ENCODE assay signal across 8 cellular contexts in genomic region chr1:40041466-40041838, GRCh38. TPM values are rescaled to one million over a fixed set of nuclear protein-coding genes. Genes with fewer than 3 reads are reported as not detected.
DNase-seq lines count a peak whose midpoint lies in the region; ATAC-seq, FAIRE-seq and TF ChIP-seq lines count a peak whose summit lies in the region.

No MANE protein-coding gene starts in this region.

- H3K4ac ChIP-seq in IMR-90 (ENCODE audit: low read depth, low read length): peak overlapping the region; percentile 82

- no peak overlapping the region for H2BK20ac ChIP-seq in IMR-90 (ENCODE audit: low read depth, low read length)

- no peaks in the 10 kb centered on the region for H3K9me3 ChIP-seq in IMR-90 (ENCODE audit: control insufficient read depth, insufficient read depth, low read length)
- no peaks in the 10 kb centered on the region for H3K9me3 ChIP-seq in mucosa of stomach (ENCODE audit: control insufficient read depth, low read length)

- H3K36me3 ChIP-seq in IMR-90 (ENCODE audit: control insufficient read depth, insufficient read depth, low read length) (peaks cover 6% of the 10 kb centered on the region), bronchial epithelial cell (ENCODE audit: control insufficient read depth, insufficient read depth, low read length) (peaks cover 3% of the 10 kb centered on the region), mucosa of stomach (ENCODE audit: control insufficient read depth, insufficient read depth, low read length) (no peaks in the 10 kb centered on the region)

- POLR2A ChIA-PET in IMR-90 (lab: Charles Lee; ENCODE audit: unreplicated experiment): no interaction called here

- CTCF ChIA-PET in IMR-90 (lab: Yijun Ruan, JAX): no interaction called here

- H3K4me2 ChIP-seq in IMR-90 (ENCODE audit: low read depth, low read length): peak overlapping the region; percentile 96

- H4K20me1 ChIP-seq in IMR-90 (ENCODE audit: insufficient read depth, low read length): peaks cover 55% of the 10 kb centered on the region

- H2BK5ac ChIP-seq in IMR-90 (ENCODE audit: low read depth, low read length, poor library complexity, severe bottlenecking): peak overlapping the region; percentile 86

- peak overlapping the region; percentile 84 to 99 for H4K8ac ChIP-seq in IMR-90 (ENCODE audit: low read depth in 2 of 2, low read length in 2 of 2)

- in situ Hi-C loops in IMR-90 (cut with MboI; ENCODE audit: low sequenced_read_pairs): no loop called here

- peaks cover 13% of the 10 kb centered on the region for H3K9me1 ChIP-seq in IMR-90 (ENCODE audit: insufficient read depth, low read length)

- peak overlapping the region; percentile 96 for H2AK5ac ChIP-seq in IMR-90 (ENCODE audit: low read depth, low read length)

- H3K18ac ChIP-seq in IMR-90 (ENCODE audit: low read depth, low read length): no peak overlapping the region

- WGBS in IMR-90 (ENCODE audit: extremely low coverage in 2 of 2, insufficient read length in 1 of 2), 2 experiments: 0% methylated on average over 2 of the region's 5 CpGs; no CpG with 5 or more reads in 1 of the 2 experiments

- peak overlapping the region; percentile 80 for H3K23ac ChIP-seq in IMR-90 (ENCODE audit: low read depth, low read length)

- H2AK9ac ChIP-seq in IMR-90 (replicated peaks; ENCODE audit: low read depth, low read length, poor library complexity): peak overlapping the region; percentile 98

- peak overlapping the region; percentile 78; the same call in 1 of the 2 replicates for H4K91ac ChIP-seq in IMR-90 (ENCODE audit: insufficient read depth, low read depth, low read length)

- FAIRE-seq in bronchial epithelial cell (lab: Jason Lieb, UNC) (no peak), GM12891 (lab: Jason Lieb, UNC) (no peak)

- peak overlapping the region; percentile 80 for H3K4me3 ChIP-seq in IMR-90 (ENCODE audit: insufficient read depth, low read depth, low read length)
- H3K4me3 ChIP-seq in bronchial epithelial cell (ENCODE audit: low read depth, low read length): peak overlapping the region; percentile 77
- peak overlapping the region; percentile 96 for H3K4me3 ChIP-seq in mucosa of stomach (ENCODE audit: low read length)

- TF ChIP-seq POLR2A in IMR-90 (IDR thresholded peaks at IDR 0.05; ENCODE audit: low read depth, low read length) (no peak), GM12891 (IDR thresholded peaks at IDR 0.05; ENCODE audit: low read depth, low read length) (no peak)

- H2BK120ac ChIP-seq in IMR-90 (ENCODE audit: low read depth, low read length): 0 out of 2 replicates have a peak overlapping the region, but pooled peaks have one; percentile 11

- TF ChIP-seq CTCF in 22Rv1 (IDR thresholded peaks at IDR 0.05) (no peak), IMR-90 (conservative IDR thresholded peaks at IDR 0.05; ENCODE audit: low read depth, low read length) (no peak), bronchial epithelial cell (IDR thresholded peaks at IDR 0.05; ENCODE audit: insufficient read depth, low read length, severe bottlenecking) (no peak)

- H3K27me3 ChIP-seq in IMR-90 (ENCODE audit: control insufficient read depth, insufficient read depth, low read length): no peaks in the 10 kb centered on the region
- no peaks in the 10 kb centered on the region for H3K27me3 ChIP-seq in bronchial epithelial cell (ENCODE audit: control insufficient read depth, insufficient read depth, low read length)
- H3K27me3 ChIP-seq in mucosa of stomach (ENCODE audit: control insufficient read depth, insufficient read depth, low read length): no peaks in the 10 kb centered on the region

- DNase-seq in IMR-90: no peak
- DNase-seq in bronchial epithelial cell (ENCODE audit: low read depth): no peak
- no peak for DNase-seq in NCI-H2081 treated with DMSO at 0.1 percent for 48 hours (lab: John Stamatoyannopoulos, UW)
- DNase-seq in GM12891 (ENCODE audit: insufficient read length, low spot score): no peak
- no peak for DNase-seq in LoVo (ENCODE audit: low spot score)

- peak overlapping the region; percentile 94 for H3K27ac ChIP-seq in 22Rv1
- peak overlapping the region; percentile 89 for H3K27ac ChIP-seq in IMR-90 (ENCODE audit: insufficient read depth, low read length)

- intact Hi-C loops in IMR-90 (cut with micrococcal nuclease): no loop called here

- H3K79me1 ChIP-seq in IMR-90 (ENCODE audit: low read depth in 1 of 2, low read length in 2 of 2): peaks cover 0 to 23% of the 10 kb centered on the region in 2 experiments; a peak in 2 of 4 replicates

- no peak for TF ChIP-seq RAD21 in IMR-90 (IDR thresholded peaks at IDR 0.05; ENCODE audit: low read length)

- H2BK15ac ChIP-seq in IMR-90 (ENCODE audit: low read depth, low read length): no peak overlapping the region; the same call in 1 of the 3 replicates

- dilution Hi-C loops in IMR-90 (cut with HindIII; ENCODE audit: low sequenced_read_pairs, unreplicated experiment): no loop called here

- no peak overlapping the region for H2AFZ ChIP-seq in IMR-90 (replicated peaks; ENCODE audit: low read length, poor library complexity)

- H3K9ac ChIP-seq in IMR-90 (ENCODE audit: low read depth, low read length) (peak overlapping the region; percentile 98), mucosa of stomach (ENCODE audit: low read length) (peak overlapping the region; percentile 86)

- H4K5ac ChIP-seq in IMR-90 (ENCODE audit: low read depth, low read length): no peak overlapping the region

- BruUV-seq in IMR-90 (replicated peaks; lab: Mats Ljungman, UMichigan): no TSS peak

- peak overlapping the region; percentile 97 for H3K14ac ChIP-seq in IMR-90 (replicated peaks; ENCODE audit: low read depth, low read length)

- H3K56ac ChIP-seq in IMR-90 (ENCODE audit: extremely low read depth, insufficient read depth, low read length): peak overlapping the region; percentile 84; the same call in 1 of the 2 replicates

- H3K4me1 ChIP-seq in IMR-90 (ENCODE audit: control insufficient read depth, insufficient read depth, low read length) (peaks cover 8% of the 10 kb centered on the region), mucosa of stomach (ENCODE audit: control insufficient read depth, insufficient read depth, low read length) (peaks cover 29% of the 10 kb centered on the region)

- ATAC-seq in IMR-90 (ENCODE audit: low read depth): no peak
- no peak for ATAC-seq in HG03469 (IDR thresholded peaks at IDR 0.05; ENCODE audit: unreplicated experiment)

TF ChIP-seq in IMR-90, 13 proteins besides CTCF, POLR2A, EP300 and RAD21 (continues in another document):
- TF ChIP-seq MAZ (IDR thresholded peaks at IDR 0.05; ENCODE audit: borderline replicate concordance, low read depth, low read length): no peak
- no peak for TF ChIP-seq SMC3 (IDR thresholded peaks at IDR 0.05; ENCODE audit: low read depth, low read length)
- TF ChIP-seq CHD1 (IDR thresholded peaks at IDR 0.05; ENCODE audit: low read depth, low read length): no peak
- no peak for TF ChIP-seq BHLHE40 (IDR thresholded peaks at IDR 0.05; ENCODE audit: low read depth, low read length)
- TF ChIP-seq FOS (IDR thresholded peaks at IDR 0.05; ENCODE audit: low read depth, low read length): no peak
- TF ChIP-seq RCOR1 (IDR thresholded peaks at IDR 0.05; ENCODE audit: insufficient replicate concordance, low read length): no peak
- TF ChIP-seq MAFK (IDR thresholded peaks at IDR 0.05; ENCODE audit: low read depth, low read length): no peak
- TF ChIP-seq MXI1 (IDR thresholded peaks at IDR 0.05; ENCODE audit: borderline replicate concordance, low read depth, low read length): no peak
- no peak for TF ChIP-seq USF2 (IDR thresholded peaks at IDR 0.05; ENCODE audit: low read depth, low read length)

TF ChIP-seq in GM12891, 5 proteins besides CTCF, POLR2A, EP300 and RAD21:
- TF ChIP-seq TAF1 (IDR thresholded peaks at IDR 0.05; ENCODE audit: low read depth, low read length) (no peak), SPI1 (IDR thresholded peaks at IDR 0.05; ENCODE audit: low read depth, low read length) (no peak), POU2F2 (IDR thresholded peaks at IDR 0.05; ENCODE audit: low read depth, low read length) (no peak), POLR2AphosphoS5 (IDR thresholded peaks at IDR 0.05; ENCODE audit: low read depth, low read length) (no peak), PAX5 (IDR thresholded peaks at IDR 0.05; ENCODE audit: insufficient read depth, low read length, severe bottlenecking) (no peak)

RNA-seq across cellular contexts. Expression of gene CAP1, which starts 0.9 kb away (rescaled TPM):
- total RNA-seq in IMR-90 (2012; rRNA removed) (756 and 792 TPM in 2 replicates), bronchial epithelial cell (359 and 380 TPM in 2 replicates)
- 405 and 434 TPM in 2 replicates for polyA plus RNA-seq in IMR-90 (2012; rRNA removed)
- polyA plus RNA-seq in IMR-90 (2012; cell fraction: cytosol; rRNA removed): 135 and 138 TPM in 2 replicates
- 70.1 and 267 TPM in 2 replicates for polyA plus RNA-seq in IMR-90 (2012; cell fraction: nucleus; rRNA removed; ENCODE audit: low replicate concordance)
- 324 TPM for polyA plus RNA-seq in GM12891 (2012; ENCODE audit: low read depth, missing spikeins)

RNA-seq across cellular contexts. Expression of gene PPT1, which starts 55.6 kb away (rescaled TPM):
- total RNA-seq in IMR-90 (2012; rRNA removed) (41.4 and 55.4 TPM in 2 replicates), bronchial epithelial cell (29.4 and 29.5 TPM in 2 replicates)
- 19.9 and 22.7 TPM in 2 replicates for polyA plus RNA-seq in IMR-90 (2012; rRNA removed)
- polyA plus RNA-seq in IMR-90 (2012; cell fraction: cytosol; rRNA removed): 9.5 and 13.9 TPM in 2 replicates
- polyA plus RNA-seq in IMR-90 (2012; cell fraction: nucleus; rRNA removed; ENCODE audit: low replicate concordance): 4.2 and 13.5 TPM in 2 replicates
- polyA plus RNA-seq in GM12891 (2012; ENCODE audit: low read depth, missing spikeins): 40.7 TPM
